Comparison of ENCODE assay signal across 7 cellular contexts in genomic region chr4:117085185-117085701, GRCh38. TPM values are rescaled to one million over a fixed set of nuclear protein-coding genes. Genes with fewer than 3 reads are reported as not detected.
DNase-seq lines count a peak whose midpoint lies in the region; ATAC-seq, FAIRE-seq and TF ChIP-seq lines count a peak whose summit lies in the region.

Gene TRAM1L1, minus strand, starts transcription at chr4:117085576. Its CDS starts 183 bp downstream, at chr4:117085393.

- 10 to 14% methylated on average over 25 to 31 of the region's 41 CpGs for WGBS in mesodermal cell (ENCODE audit: insufficient coverage in 2 of 2), 2 experiments

- intact Hi-C loops in tibial artery (cut with DNase I; ENCODE audit: low total_unique reads): no loop called here

- peak; percentile 45 for DNase-seq in GM10266 (ENCODE audit: extremely low spot score)
- DNase-seq in HTR-8/SVneo (ENCODE audit: insufficient read length, low spot score): peak; percentile 71
- peak; percentile 31 for DNase-seq in SW480 (ENCODE audit: low spot score)
- DNase-seq in tibial artery: peak in 1 of 2 donors; percentile 18

- no peaks in the 10 kb centered on the region for H3K27me3 ChIP-seq in tibial artery

- peak; percentile 54 for ATAC-seq in esophagus mucosa
- no peak for ATAC-seq in HG02973 (IDR thresholded peaks at IDR 0.05; ENCODE audit: unreplicated experiment)

- H3K4me3 ChIP-seq in mesodermal cell (ENCODE audit: extremely low read depth, insufficient read depth, low read length, poor library complexity, severe bottlenecking) (peak within 1 kb of the TSS; percentile 42), tibial artery (peak within 1 kb of the TSS; percentile 54 to 59)

- no peaks in the 10 kb centered on the region for H3K4me1 ChIP-seq in mesodermal cell (ENCODE audit: control insufficient read depth, insufficient read depth, low read length, poor library complexity, severe bottlenecking)
- peaks cover 0 to 7% (median 0%) of the 10 kb centered on the region in 4 donors for H3K4me1 ChIP-seq in tibial artery

- no peak for FAIRE-seq in HTR-8/SVneo (lab: Jason Lieb, UNC)

- H3K9me3 ChIP-seq in mesodermal cell (ENCODE audit: control insufficient read depth, low read length) (peaks cover 10% of the 10 kb centered on the region), tibial artery (no peaks in the 10 kb centered on the region)

- TF ChIP-seq CTCF in GM10266 (IDR thresholded peaks at IDR 0.05; ENCODE audit: control insufficient read depth, insufficient read depth, low read depth, missing control alignments): no peak
- TF ChIP-seq CTCF in tibial artery (IDR thresholded peaks at IDR 0.05): no peak

- H3K27ac ChIP-seq in mesodermal cell (ENCODE audit: low read depth, low read length, severe bottlenecking): peak within 1 kb of the TSS; percentile 52
- peak within 1 kb of the TSS in 1 of 2 donors; percentile 30 for H3K27ac ChIP-seq in tibial artery

- H3K36me3 ChIP-seq in mesodermal cell (ENCODE audit: control insufficient read depth, insufficient read depth, low read length) (no peaks in the 10 kb centered on the region), tibial artery (no peaks in the 10 kb centered on the region)

RNA-seq across cellular contexts. Expression of gene TRAM1L1, which starts in this region (rescaled TPM):
- total RNA-seq in esophagus mucosa: 0.36 TPM
- 1.8 TPM for polyA plus RNA-seq in mesodermal cell (2013, experiment 1 of 2)
- polyA plus RNA-seq in mesodermal cell (2013, experiment 2 of 2): 2.2 TPM

Comparison
In these comparisons a context has a peak if more than half of its experiments do, and no peak if none do; other contexts are left out.
1. Peak in ATAC-seq in esophagus mucosa; RNA of the gene not detected or under 1 TPM.